ENCODE assay signal across 24 cellular contexts in genomic region chr5:151147033-151147432, GRCh38. TPM values are rescaled to one million over a fixed set of nuclear protein-coding genes. Genes with fewer than 3 reads are reported as not detected.
A peak's percentile ranks its signal among the peaks of the same experiment; 100 is the strongest.
DNase-seq lines count a peak whose midpoint lies in the region; ATAC-seq and TF ChIP-seq lines count a peak whose summit lies in the region.
"Had no signal": no experiment of that assay in that cellular context is flagged by ENCODE, and none has a peak within 500 bp of the region (broad histone marks: within the 10 kb centered on the region; RNA-seq: fewer than 3 reads in every experiment).

No MANE protein-coding gene starts in this region.

- H3K4me1 ChIP-seq in tibial nerve, result peaks cover 0 to 64% (median 30%) of the 10 kb centered on the region in 4 donors

- TF ChIP-seq POLR2A in tibial nerve (IDR thresholded peaks at IDR 0.05), result no peak

- H3K36me3 Mint-ChIP-seq in activated naive CD4-positive, alpha-beta T cell treated with anti-CD3 and anti-CD28 coated beads, Interleukin-2, amount 50 U/mL, for 24 hours, result peaks cover 6% of the 10 kb centered on the region
- peaks cover 13 to 36% of the 10 kb centered on the region in 2 donors for H3K36me3 Mint-ChIP-seq in activated naive CD4-positive, alpha-beta T cell treated with anti-CD3 and anti-CD28 coated beads, Interleukin-2, amount 50 U/mL, for 72 hours
- H3K36me3 Mint-ChIP-seq in activated CD4-positive, alpha-beta memory T cell treated with anti-CD3 and anti-CD28 coated beads for 36 hours, result peaks cover 45% of the 10 kb centered on the region
- H3K36me3 Mint-ChIP-seq in chondrocyte (ENCODE audit: low read depth), result peaks cover 21% of the 10 kb centered on the region
- peaks cover 53% of the 10 kb centered on the region for H3K36me3 Mint-ChIP-seq in stimulated activated memory B cell treated with anti-CD40 and anti-IgM and Interleukin-4, amounts not matched to agents 10 μg/mL and 1 μg/mL and 100 μg/mL, for 72 hours

- 91 to 95% methylated on average over 4 of the region's 4 CpGs for WGBS in tibial nerve, 2 donors

- peak overlapping the region; percentile 97 for H3K27ac Mint-ChIP-seq in activated naive CD4-positive, alpha-beta T cell treated with anti-CD3 and anti-CD28 coated beads, Interleukin-2, amount 50 U/mL, for 24 hours
- peak overlapping the region in 1 of 2 donors; percentile 85 for H3K27ac Mint-ChIP-seq in activated naive CD4-positive, alpha-beta T cell treated with anti-CD3 and anti-CD28 coated beads, Interleukin-2, amount 50 U/mL, for 72 hours
- peak overlapping the region; percentile 46 for H3K27ac Mint-ChIP-seq in activated CD4-positive, alpha-beta memory T cell treated with anti-CD3 and anti-CD28 coated beads for 36 hours
- H3K27ac Mint-ChIP-seq in chondrocyte (ENCODE audit: unreplicated experiment), result peak overlapping the region; percentile 66
- peak overlapping the region; percentile 99 for H3K27ac Mint-ChIP-seq in stimulated activated memory B cell treated with anti-CD40 and anti-IgM and Interleukin-4, amounts not matched to agents 10 μg/mL and 1 μg/mL and 100 μg/mL, for 72 hours
- H3K27ac Mint-ChIP-seq: T-helper 1 cell treated with Interleukin-12 subunit alpha and Interleukin-12 subunit beta and Interleukin-4 antibody, amounts not matched to agents 30 μg/mL and 1 μg/mL, for 36 hours had no signal

- ATAC-seq in activated naive CD4-positive, alpha-beta T cell treated with anti-CD3 and anti-CD28 coated beads, Interleukin-2, amount 50 U/mL, for 72 hours, result no peak
- ATAC-seq in stimulated activated memory B cell treated with anti-CD40 and anti-IgM and Interleukin-4, amounts not matched to agents 10 μg/mL and 1 μg/mL and 100 μg/mL, for 72 hours, result no peak
- ATAC-seq: HepG2, left lobe of liver had no signal

- H3K9me3 ChIP-seq in tibial nerve, result no peaks in the 10 kb centered on the region
- H3K9me3 ChIP-seq: BLaER1 treated with 17β-estradiol and CSF1 and Interleukin-3, amounts not matched to agents 10 nM and 100 nM; ovary; thoracic aorta had no signal

- H3K4me1 Mint-ChIP-seq in activated naive CD4-positive, alpha-beta T cell treated with anti-CD3 and anti-CD28 coated beads, Interleukin-2, amount 50 U/mL, for 24 hours, result peaks cover 97% of the 10 kb centered on the region
- peaks cover 97% of the 10 kb centered on the region for H3K4me1 Mint-ChIP-seq in activated CD4-positive, alpha-beta memory T cell treated with anti-CD3 and anti-CD28 coated beads for 36 hours (ENCODE audit: low read depth)
- H3K4me1 Mint-ChIP-seq in chondrocyte (ENCODE audit: low read depth), result peaks cover 68% of the 10 kb centered on the region
- peaks cover 100% of the 10 kb centered on the region for H3K4me1 Mint-ChIP-seq in stimulated activated memory B cell treated with anti-CD40 and anti-IgM and Interleukin-4, amounts not matched to agents 10 μg/mL and 1 μg/mL and 100 μg/mL, for 72 hours

- no peak for TF ChIP-seq CTCF in chondrocyte (IDR thresholded peaks at IDR 0.05)
- no peak for TF ChIP-seq CTCF in tibial nerve (IDR thresholded peaks at IDR 0.05)

- no peaks in the 10 kb centered on the region for H3K27me3 Mint-ChIP-seq in activated naive CD4-positive, alpha-beta T cell treated with anti-CD3 and anti-CD28 coated beads, Interleukin-2, amount 50 U/mL, for 24 hours
- H3K27me3 Mint-ChIP-seq in activated CD4-positive, alpha-beta memory T cell treated with anti-CD3 and anti-CD28 coated beads for 36 hours, result no peaks in the 10 kb centered on the region
- H3K27me3 Mint-ChIP-seq in chondrocyte (ENCODE audit: low read depth), result no peaks in the 10 kb centered on the region
- no peaks in the 10 kb centered on the region for H3K27me3 Mint-ChIP-seq in stimulated activated memory B cell treated with anti-CD40 and anti-IgM and Interleukin-4, amounts not matched to agents 10 μg/mL and 1 μg/mL and 100 μg/mL, for 72 hours
- H3K27me3 Mint-ChIP-seq: brain had no signal

- H3K27me3 ChIP-seq in tibial nerve, result no peaks in the 10 kb centered on the region
- H3K27me3 ChIP-seq: BLaER1 treated with 17β-estradiol and CSF1 and Interleukin-3, amounts not matched to agents 10 nM and 100 nM; ovary had no signal

- peak overlapping the region; percentile 7 for H3K4me3 Mint-ChIP-seq in activated naive CD4-positive, alpha-beta T cell treated with anti-CD3 and anti-CD28 coated beads, Interleukin-2, amount 50 U/mL, for 24 hours
- H3K4me3 Mint-ChIP-seq in activated CD4-positive, alpha-beta memory T cell treated with anti-CD3 and anti-CD28 coated beads for 36 hours, result no peak overlapping the region
- no peak overlapping the region for H3K4me3 Mint-ChIP-seq in chondrocyte (ENCODE audit: unreplicated experiment)
- no peak overlapping the region for H3K4me3 Mint-ChIP-seq in stimulated activated memory B cell treated with anti-CD40 and anti-IgM and Interleukin-4, amounts not matched to agents 10 μg/mL and 1 μg/mL and 100 μg/mL, for 72 hours
- H3K4me3 Mint-ChIP-seq: brain had no signal

- no peak for TF ChIP-seq EP300 in tibial nerve (IDR thresholded peaks at IDR 0.05)

- POLR2A ChIA-PET in activated CD4-positive, alpha-beta memory T cell treated with anti-CD3 and anti-CD28 coated beads for 36 hours (lab: Charles Lee), result no interaction called here

- H3K36me3 ChIP-seq in tibial nerve, result peaks cover 0 to 43% (median 0%) of the 10 kb centered on the region in 3 donors
- H3K36me3 ChIP-seq: ovary had no signal

- intact Hi-C loops in activated CD4-positive, alpha-beta memory T cell treated with anti-CD3 and anti-CD28 coated beads for 36 hours (cut with micrococcal nuclease), result no loop called here

- no peaks in the 10 kb centered on the region for H3K9me3 Mint-ChIP-seq in activated naive CD4-positive, alpha-beta T cell treated with anti-CD3 and anti-CD28 coated beads, Interleukin-2, amount 50 U/mL, for 24 hours
- no peaks in the 10 kb centered on the region for H3K9me3 Mint-ChIP-seq in activated naive CD4-positive, alpha-beta T cell treated with anti-CD3 and anti-CD28 coated beads, Interleukin-2, amount 50 U/mL, for 72 hours
- no peaks in the 10 kb centered on the region for H3K9me3 Mint-ChIP-seq in activated CD4-positive, alpha-beta memory T cell treated with anti-CD3 and anti-CD28 coated beads for 36 hours
- H3K9me3 Mint-ChIP-seq in chondrocyte (ENCODE audit: low read depth), result no peaks in the 10 kb centered on the region
- no peaks in the 10 kb centered on the region for H3K9me3 Mint-ChIP-seq in stimulated activated memory B cell treated with anti-CD40 and anti-IgM and Interleukin-4, amounts not matched to agents 10 μg/mL and 1 μg/mL and 100 μg/mL, for 72 hours
- H3K9me3 Mint-ChIP-seq: brain; T-helper 1 cell treated with Interleukin-12 subunit alpha and Interleukin-12 subunit beta and Interleukin-4 antibody, amounts not matched to agents 30 μg/mL and 1 μg/mL, for 36 hours had no signal

- CTCF ChIA-PET in activated CD4-positive, alpha-beta memory T cell treated with anti-CD3 and anti-CD28 coated beads for 36 hours (lab: Charles Lee), result interaction anchor here (0.6 to 12.2 kb wide), 4 partner anchors 17 to 69 kb away, joined by 3 to 159 read pairs (median 24); no protein-coding TSS in a partner anchor

- DNase-seq in activated naive CD4-positive, alpha-beta T cell treated with anti-CD3 and anti-CD28 coated beads, Interleukin-2, amount 50 U/mL, for 72 hours (ENCODE audit: low spot score in 2 of 2), result no peak
- no peak for DNase-seq in activated CD4-positive, alpha-beta memory T cell treated with anti-CD3 and anti-CD28 coated beads for 36 hours
- DNase-seq in chondrocyte (ENCODE audit: low spot score), result no peak
- DNase-seq in NOMO-1 (lab: John Stamatoyannopoulos, UW; ENCODE audit: unreplicated experiment in 2 of 2), result no peak
- no peak for DNase-seq in islet precursor cell
- DNase-seq in tibial nerve (ENCODE audit: low spot score in 2 of 2), result no peak
- DNase-seq: ACHN; activated CD4-positive, alpha-beta T cell treated with anti-CD3 and anti-CD28 coated beads, Interleukin-2, amount 50 U/mL, for 1 hour; effector CD8-positive, alpha-beta T cell; erythroblast; NCI-H1105; NCI-H2029; NCI-H2227 treated with DMSO at 0.1 percent for 48 hours; ovary had no signal

- no peak overlapping the region for H3K27ac ChIP-seq in tibial nerve
- H3K27ac ChIP-seq: BLaER1 treated with 17β-estradiol and CSF1 and Interleukin-3, amounts not matched to agents 10 nM and 100 nM; ovary; RWPE1; thoracic aorta had no signal

- H3K4me3 ChIP-seq in tibial nerve, result no peak overlapping the region
- H3K4me3 ChIP-seq: BLaER1 treated with 17β-estradiol and CSF1 and Interleukin-3, amounts not matched to agents 10 nM and 100 nM; ovary; smooth muscle cell; thoracic aorta had no signal

RNA-seq across cellular contexts. Expression of gene ANXA6, which starts 10.5 kb away (rescaled TPM):
- total RNA-seq in activated naive CD4-positive, alpha-beta T cell treated with anti-CD3 and anti-CD28 coated beads, Interleukin-2, amount 50 U/mL, for 72 hours, result 100 to 1,000 TPM; 282 to 356 TPM
- total RNA-seq in activated CD4-positive, alpha-beta memory T cell treated with anti-CD3 and anti-CD28 coated beads for 36 hours, result 100 to 1,000 TPM; 430 to 443 TPM
- total RNA-seq in chondrocyte (333 to 456 TPM (median 450 TPM) in 3 replicates), tibial nerve (100 to 1,000 TPM; 168 to 282 (median 181) TPM)
